Comparison of ENCODE assay signal across 27 cellular contexts in the genomic region with DNA sequence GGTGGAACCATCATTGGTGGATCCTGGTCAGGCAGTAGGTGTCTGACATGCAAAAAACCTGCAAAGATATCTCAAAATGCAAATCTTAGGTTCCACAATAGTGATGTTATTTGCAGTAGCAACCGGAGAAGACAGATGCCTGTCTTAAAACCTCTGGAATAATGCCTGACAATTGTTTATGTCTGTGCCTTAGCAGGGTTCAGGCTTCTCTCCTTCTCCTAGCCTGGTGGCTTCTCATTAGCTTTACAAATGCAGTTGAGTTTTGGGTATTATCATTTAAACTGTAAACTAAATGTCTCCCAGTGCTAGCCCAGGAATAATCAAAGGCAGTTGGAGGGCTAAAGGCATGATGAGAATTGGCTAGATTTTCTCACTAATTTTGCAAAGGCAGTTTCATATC.
"Had no signal": no experiment of that assay in that cellular context is flagged by ENCODE, and none has a peak within 500 bp of the region (broad histone marks: within the 10 kb centered on the region; RNA-seq: fewer than 3 reads in every experiment).

No MANE protein-coding gene starts in this region.

- H3K27ac Mint-ChIP-seq: activated CD4-positive, alpha-beta memory T cell treated with anti-CD3 and anti-CD28 coated beads, Interleukin-2, amount 10 ng/mL, durations not matched to agents 7 days and 5 days; activated CD4-positive, alpha-beta T cell treated with anti-CD3 and anti-CD28 coated beads, Interleukin-2, amount 10 ng/mL, durations not matched to agents 7 days and 5 days; activated naive CD4-positive, alpha-beta T cell treated with anti-CD3 and anti-CD28 coated beads, Interleukin-2, amount 10 ng/mL, durations not matched to agents 7 days and 5 days; activated naive CD4-positive, alpha-beta T cell treated with anti-CD3 and anti-CD28 coated beads, Interleukin-2, amount 50 U/mL, for 72 hours; activated naive CD8-positive, alpha-beta T cell treated with anti-CD3 and anti-CD28 coated beads, Interleukin-2, amount 10 ng/mL, durations not matched to agents 7 days and 5 days; activated T-cell treated with anti-CD3 and anti-CD28 coated beads, Interleukin-2, amount 50 U/mL, for 24 hours; activated T-cell treated with anti-CD3 and anti-CD28 coated beads, Interleukin-2, amount 50 U/mL, for 72 hours; brain had no signal

- H3K27me3 ChIP-seq: ascending aorta, breast epithelium, cardiac muscle cell, colonic mucosa had no signal

- H3K27me3 Mint-ChIP-seq: activated CD4-positive, alpha-beta memory T cell treated with anti-CD3 and anti-CD28 coated beads, Interleukin-2, amount 10 ng/mL, durations not matched to agents 7 days and 5 days; activated CD4-positive, alpha-beta T cell treated with anti-CD3 and anti-CD28 coated beads, Interleukin-2, amount 10 ng/mL, durations not matched to agents 7 days and 5 days; activated naive CD4-positive, alpha-beta T cell treated with anti-CD3 and anti-CD28 coated beads, Interleukin-2, amount 10 ng/mL, durations not matched to agents 7 days and 5 days; activated naive CD8-positive, alpha-beta T cell treated with anti-CD3 and anti-CD28 coated beads, Interleukin-2, amount 10 ng/mL, durations not matched to agents 7 days and 5 days; activated T-cell treated with anti-CD3 and anti-CD28 coated beads, Interleukin-2, amount 50 U/mL, for 24 hours had no signal

- DNase-seq: activated CD4-positive, alpha-beta memory T cell treated with anti-CD3 and anti-CD28 coated beads, Interleukin-2, amount 10 ng/mL, durations not matched to agents 7 days and 5 days; activated CD4-positive, alpha-beta T cell treated with anti-CD3 and anti-CD28 coated beads for 1 hour; activated CD4-positive, alpha-beta T cell treated with anti-CD3 and anti-CD28 coated beads for 4 hours; activated CD4-positive, alpha-beta T cell treated with anti-CD3 and anti-CD28 coated beads, Interleukin-2, amount 10 ng/mL, durations not matched to agents 7 days and 5 days; activated CD4-positive, alpha-beta T cell treated with anti-CD3 and anti-CD28 coated beads, Interleukin-2, amount 50 U/mL, for 4 hours; activated CD8-positive, alpha-beta memory T cell treated with anti-CD3 and anti-CD28 coated beads, Interleukin-2, amount 50 U/mL, for 48 hours; activated gamma-delta T cell; activated naive CD4-positive, alpha-beta T cell; activated naive CD4-positive, alpha-beta T cell treated with anti-CD3 and anti-CD28 coated beads, Interleukin-2, amount 10 ng/mL, durations not matched to agents 7 days and 5 days; activated naive CD8-positive, alpha-beta T cell treated with anti-CD3 and anti-CD28 coated beads, Interleukin-2, amount 10 ng/mL, durations not matched to agents 7 days and 5 days; activated T-cell treated with anti-CD3 and anti-CD28 coated beads for 4 hours; activated T-cell treated with anti-CD3 and anti-CD28 coated beads, Interleukin-2, amount 50 U/mL, for 24 hours; activated T-cell treated with anti-CD3 and anti-CD28 coated beads, Interleukin-2, amount 50 U/mL, for 72 hours; central memory CD4-positive, alpha-beta T cell; cerebellar nuclear complex; colonic mucosa; effector CD8-positive, alpha-beta T cell; foreskin fibroblast; head of caudate nucleus; T-helper 2 cell had no signal

- H3K4me1 ChIP-seq: ascending aorta, breast epithelium, colonic mucosa had no signal

- FAIRE-seq: frontal cortex had no signal

- H3K4me3 ChIP-seq: ascending aorta, breast epithelium, cardiac muscle cell, colonic mucosa had no signal

- H3K4me1 Mint-ChIP-seq: activated CD4-positive, alpha-beta memory T cell treated with anti-CD3 and anti-CD28 coated beads, Interleukin-2, amount 10 ng/mL, durations not matched to agents 7 days and 5 days; brain had no signal

- H3K36me3 ChIP-seq: ascending aorta, breast epithelium, cardiac muscle cell, colonic mucosa had no signal

- ATAC-seq: activated naive CD4-positive, alpha-beta T cell treated with anti-CD3 and anti-CD28 coated beads, Interleukin-2, amount 50 U/mL, for 72 hours; activated T-cell treated with anti-CD3 and anti-CD28 coated beads, Interleukin-2, amount 50 U/mL, for 72 hours; esophagus mucosa had no signal

- H3K4me3 Mint-ChIP-seq: activated CD4-positive, alpha-beta memory T cell treated with anti-CD3 and anti-CD28 coated beads, Interleukin-2, amount 10 ng/mL, durations not matched to agents 7 days and 5 days; activated CD4-positive, alpha-beta T cell treated with anti-CD3 and anti-CD28 coated beads, Interleukin-2, amount 10 ng/mL, durations not matched to agents 7 days and 5 days; activated naive CD4-positive, alpha-beta T cell treated with anti-CD3 and anti-CD28 coated beads, Interleukin-2, amount 10 ng/mL, durations not matched to agents 7 days and 5 days; activated naive CD8-positive, alpha-beta T cell treated with anti-CD3 and anti-CD28 coated beads, Interleukin-2, amount 10 ng/mL, durations not matched to agents 7 days and 5 days; activated T-cell treated with anti-CD3 and anti-CD28 coated beads, Interleukin-2, amount 50 U/mL, for 24 hours; activated T-cell treated with anti-CD3 and anti-CD28 coated beads, Interleukin-2, amount 50 U/mL, for 72 hours; brain had no signal

- H3K9me3 ChIP-seq: ascending aorta, breast epithelium, colonic mucosa had no signal

- H3K27ac ChIP-seq: ascending aorta, breast epithelium, cardiac muscle cell, colonic mucosa had no signal

- H3K36me3 Mint-ChIP-seq: activated naive CD4-positive, alpha-beta T cell treated with anti-CD3 and anti-CD28 coated beads, Interleukin-2, amount 10 ng/mL, durations not matched to agents 7 days and 5 days; activated naive CD8-positive, alpha-beta T cell treated with anti-CD3 and anti-CD28 coated beads, Interleukin-2, amount 10 ng/mL, durations not matched to agents 7 days and 5 days; brain had no signal
